In the genomic region with DNA sequence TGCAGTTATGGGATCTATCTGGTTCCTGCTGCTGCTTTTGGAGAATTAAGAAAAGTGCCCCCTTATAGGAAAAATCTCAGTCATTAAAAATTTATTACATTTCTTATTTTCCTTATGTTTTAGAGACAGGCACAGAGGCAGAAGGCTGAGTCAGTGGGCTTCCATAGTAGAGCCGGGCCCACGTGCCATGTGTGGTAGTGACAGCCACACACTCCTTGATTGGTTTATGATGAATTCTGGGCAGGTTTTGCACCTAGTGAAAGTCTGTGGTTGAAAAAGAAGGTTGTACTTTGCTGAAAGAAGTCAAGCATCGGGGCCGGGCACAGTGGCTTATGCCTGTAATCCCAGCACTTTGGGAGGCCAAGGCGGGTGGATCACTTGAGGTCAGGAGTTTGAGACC, we compare ENCODE assay signal across 31 cellular contexts.
"Had no signal": no experiment of that assay in that cellular context is flagged by ENCODE, and none has a peak within 500 bp of the region (broad histone marks: within the 10 kb centered on the region; RNA-seq: fewer than 3 reads in every experiment).

No MANE protein-coding gene starts in this region.

- DNase-seq: activated B cell treated with CpG ODN at 0.5 μM for 24 hours; activated CD4-positive, alpha-beta memory T cell treated with anti-CD3 and anti-CD28 coated beads for 36 hours; activated CD4-positive, alpha-beta T cell treated with anti-CD3 and anti-CD28 coated beads for 4 hours; activated CD4-positive, alpha-beta T cell treated with anti-CD3 and anti-CD28 coated beads, Interleukin-2, amount 10 ng/mL, durations not matched to agents 24 days and 14 days; activated CD4-positive, alpha-beta T cell treated with anti-CD3 and anti-CD28 coated beads, Interleukin-2, amount 50 U/mL, for 1 hour; activated CD4-positive, alpha-beta T cell treated with anti-CD3 and anti-CD28 coated beads, Interleukin-2, amount 50 U/mL, for 4 hours; activated CD4-positive, CD25-positive, alpha-beta regulatory T cell treated with anti-CD3 and anti-CD28 coated beads, Interleukin-2, amount 50 U/mL, for 72 hours; activated CD8-positive, alpha-beta memory T cell treated with anti-CD3 and anti-CD28 coated beads, Interleukin-2, amount 50 U/mL, for 4 hours; activated CD8-positive, alpha-beta T cell treated with anti-CD3 and anti-CD28 coated beads for 36 hours; activated effector memory CD4-positive, alpha-beta T cell treated with anti-CD3 and anti-CD28 coated beads, Interleukin-2, amount 50 U/mL, for 16 hours; activated naive CD4-positive, alpha-beta T cell treated with anti-CD3 and anti-CD28 coated beads, Interleukin-2, amount 10 ng/mL, durations not matched to agents 7 days and 5 days; activated naive CD4-positive, alpha-beta T cell treated with Interleukin-2 at 50 U/mL for 16 hours; activated naive CD8-positive, alpha-beta T cell treated with anti-CD3 and anti-CD28 coated beads, Interleukin-2, amount 10 ng/mL, durations not matched to agents 7 days and 5 days; activated naive CD8-positive, alpha-beta T cell treated with anti-CD3 and anti-CD28 coated beads, Interleukin-2, amount 50 U/mL, for 24 hours; activated T-cell treated with anti-CD3 and anti-CD28 coated beads for 4 hours; activated T-cell treated with anti-CD3 and anti-CD28 coated beads, Interleukin-2, amount 50 U/mL, for 1 hour; activated T-cell treated with anti-CD3 and anti-CD28 coated beads, Interleukin-2, amount 50 U/mL, for 4 hours; activated T-cell treated with anti-CD3 and anti-CD28 coated beads, Interleukin-2, amount 50 U/mL, for 72 hours; amygdala; anterior cingulate cortex; caudate nucleus; T-helper 1 cell; T-helper 2 cell; T-helper 9 cell had no signal

- H3K36me3 Mint-ChIP-seq: activated CD4-positive, alpha-beta memory T cell treated with anti-CD3 and anti-CD28 coated beads for 36 hours; activated naive CD4-positive, alpha-beta T cell treated with anti-CD3 and anti-CD28 coated beads, Interleukin-2, amount 10 ng/mL, durations not matched to agents 7 days and 5 days; activated naive CD4-positive, alpha-beta T cell treated with anti-CD3 and anti-CD28 coated beads, Interleukin-2, amount 50 U/mL, for 24 hours; activated naive CD8-positive, alpha-beta T cell; activated naive CD8-positive, alpha-beta T cell treated with anti-CD3 and anti-CD28 coated beads, Interleukin-2, amount 10 ng/mL, durations not matched to agents 7 days and 5 days had no signal

- H3K27ac Mint-ChIP-seq: activated B cell treated with CpG ODN at 0.5 μM for 24 hours; activated CD4-positive, alpha-beta memory T cell treated with anti-CD3 and anti-CD28 coated beads for 36 hours; activated CD4-positive, alpha-beta T cell treated with anti-CD3 and anti-CD28 coated beads, Interleukin-2, amount 10 ng/mL, durations not matched to agents 24 days and 14 days; activated CD8-positive, alpha-beta T cell treated with anti-CD3 and anti-CD28 coated beads for 36 hours; activated naive CD4-positive, alpha-beta T cell treated with anti-CD3 and anti-CD28 coated beads, Interleukin-2, amount 10 ng/mL, durations not matched to agents 7 days and 5 days; activated naive CD4-positive, alpha-beta T cell treated with anti-CD3 and anti-CD28 coated beads, Interleukin-2, amount 50 U/mL, for 24 hours; activated naive CD8-positive, alpha-beta T cell; activated naive CD8-positive, alpha-beta T cell treated with anti-CD3 and anti-CD28 coated beads, Interleukin-2, amount 10 ng/mL, durations not matched to agents 7 days and 5 days; activated naive CD8-positive, alpha-beta T cell treated with anti-CD3 and anti-CD28 coated beads, Interleukin-2, amount 50 U/mL, for 24 hours; activated T-cell treated with anti-CD3 and anti-CD28 coated beads, Interleukin-2, amount 50 U/mL, for 72 hours; activated T-helper 1 cell treated with anti-CD3 and anti-CD28 coated beads, Interleukin-12 subunit alpha, Interleukin-12 subunit beta, Interleukin-2, Interleukin-4 antibody, amounts not matched to agents 30 ng/mL and 10 ng/mL and 1 ng/mL, durations not matched to agents 14 hours and 24 hours and 36 hours; activated T-helper 17 cell treated with anti-CD3 and anti-CD28 coated beads, Interleukin-2, amount 50 U/mL, for 72 hours; brain; T-helper 1 cell treated with Interleukin-12 subunit alpha and Interleukin-12 subunit beta and Interleukin-4 antibody, amounts not matched to agents 30 μg/mL and 1 μg/mL, for 36 hours; T-helper 2 cell treated with Interferon-gamma antibody and Interleukin-4, amounts not matched to agents 5 μg/mL and 100 μg/mL, for 36 hours had no signal

- ATAC-seq: activated CD8-positive, alpha-beta T cell treated with anti-CD3 and anti-CD28 coated beads for 36 hours; activated naive CD8-positive, alpha-beta T cell treated with anti-CD3 and anti-CD28 coated beads, Interleukin-2, amount 50 U/mL, for 24 hours; activated T-cell treated with anti-CD3 and anti-CD28 coated beads, Interleukin-2, amount 50 U/mL, for 4 hours; activated T-cell treated with anti-CD3 and anti-CD28 coated beads, Interleukin-2, amount 50 U/mL, for 72 hours; activated T-helper 17 cell treated with anti-CD3 and anti-CD28 coated beads, Interleukin-2, amount 50 U/mL, for 72 hours had no signal

- H3K4me3 Mint-ChIP-seq: activated B cell treated with CpG ODN at 0.5 μM for 24 hours; activated CD4-positive, alpha-beta memory T cell treated with anti-CD3 and anti-CD28 coated beads for 36 hours; activated CD4-positive, alpha-beta T cell treated with anti-CD3 and anti-CD28 coated beads, Interleukin-2, amount 10 ng/mL, durations not matched to agents 24 days and 14 days; activated CD8-positive, alpha-beta T cell treated with anti-CD3 and anti-CD28 coated beads for 36 hours; activated naive CD4-positive, alpha-beta T cell treated with anti-CD3 and anti-CD28 coated beads, Interleukin-2, amount 10 ng/mL, durations not matched to agents 7 days and 5 days; activated naive CD4-positive, alpha-beta T cell treated with anti-CD3 and anti-CD28 coated beads, Interleukin-2, amount 50 U/mL, for 24 hours; activated naive CD8-positive, alpha-beta T cell; activated naive CD8-positive, alpha-beta T cell treated with anti-CD3 and anti-CD28 coated beads, Interleukin-2, amount 10 ng/mL, durations not matched to agents 7 days and 5 days; activated naive CD8-positive, alpha-beta T cell treated with anti-CD3 and anti-CD28 coated beads, Interleukin-2, amount 50 U/mL, for 24 hours; activated T-cell treated with anti-CD3 and anti-CD28 coated beads, Interleukin-2, amount 50 U/mL, for 4 hours; activated T-cell treated with anti-CD3 and anti-CD28 coated beads, Interleukin-2, amount 50 U/mL, for 72 hours; activated T-helper 1 cell treated with anti-CD3 and anti-CD28 coated beads, Interleukin-12 subunit alpha, Interleukin-12 subunit beta, Interleukin-2, Interleukin-4 antibody, amounts not matched to agents 30 ng/mL and 10 ng/mL and 1 ng/mL, durations not matched to agents 14 hours and 24 hours and 36 hours; activated T-helper 17 cell treated with anti-CD3 and anti-CD28 coated beads, Interleukin-2, amount 50 U/mL, for 72 hours; brain; T-helper 1 cell treated with Interleukin-12 subunit alpha and Interleukin-12 subunit beta and Interleukin-4 antibody, amounts not matched to agents 30 μg/mL and 1 μg/mL, for 36 hours; T-helper 2 cell treated with Interferon-gamma antibody and Interleukin-4, amounts not matched to agents 5 μg/mL and 100 μg/mL, for 36 hours had no signal

- H3K9me3 Mint-ChIP-seq: activated CD4-positive, alpha-beta memory T cell treated with anti-CD3 and anti-CD28 coated beads for 36 hours; activated CD4-positive, alpha-beta T cell treated with anti-CD3 and anti-CD28 coated beads, Interleukin-2, amount 10 ng/mL, durations not matched to agents 24 days and 14 days; activated CD8-positive, alpha-beta T cell treated with anti-CD3 and anti-CD28 coated beads for 36 hours; activated naive CD4-positive, alpha-beta T cell treated with anti-CD3 and anti-CD28 coated beads, Interleukin-2, amount 10 ng/mL, durations not matched to agents 7 days and 5 days; activated naive CD4-positive, alpha-beta T cell treated with anti-CD3 and anti-CD28 coated beads, Interleukin-2, amount 50 U/mL, for 24 hours; activated naive CD8-positive, alpha-beta T cell treated with anti-CD3 and anti-CD28 coated beads, Interleukin-2, amount 10 ng/mL, durations not matched to agents 7 days and 5 days; activated naive CD8-positive, alpha-beta T cell treated with anti-CD3 and anti-CD28 coated beads, Interleukin-2, amount 50 U/mL, for 24 hours; activated T-cell treated with anti-CD3 and anti-CD28 coated beads, Interleukin-2, amount 50 U/mL, for 4 hours; activated T-cell treated with anti-CD3 and anti-CD28 coated beads, Interleukin-2, amount 50 U/mL, for 72 hours; activated T-helper 1 cell treated with anti-CD3 and anti-CD28 coated beads, Interleukin-12 subunit alpha, Interleukin-12 subunit beta, Interleukin-2, Interleukin-4 antibody, amounts not matched to agents 30 ng/mL and 10 ng/mL and 1 ng/mL, durations not matched to agents 14 hours and 24 hours and 36 hours; activated T-helper 17 cell treated with anti-CD3 and anti-CD28 coated beads, Interleukin-2, amount 50 U/mL, for 72 hours; T-helper 1 cell treated with Interleukin-12 subunit alpha and Interleukin-12 subunit beta and Interleukin-4 antibody, amounts not matched to agents 30 μg/mL and 1 μg/mL, for 36 hours; T-helper 2 cell treated with Interferon-gamma antibody and Interleukin-4, amounts not matched to agents 5 μg/mL and 100 μg/mL, for 36 hours had no signal

- H3K4me1 Mint-ChIP-seq: activated CD4-positive, alpha-beta T cell treated with anti-CD3 and anti-CD28 coated beads, Interleukin-2, amount 10 ng/mL, durations not matched to agents 24 days and 14 days; activated naive CD4-positive, alpha-beta T cell treated with anti-CD3 and anti-CD28 coated beads, Interleukin-2, amount 10 ng/mL, durations not matched to agents 7 days and 5 days; activated naive CD4-positive, alpha-beta T cell treated with anti-CD3 and anti-CD28 coated beads, Interleukin-2, amount 50 U/mL, for 24 hours; activated naive CD8-positive, alpha-beta T cell treated with anti-CD3 and anti-CD28 coated beads, Interleukin-2, amount 10 ng/mL, durations not matched to agents 7 days and 5 days; activated naive CD8-positive, alpha-beta T cell treated with anti-CD3 and anti-CD28 coated beads, Interleukin-2, amount 50 U/mL, for 24 hours; activated T-helper 17 cell treated with anti-CD3 and anti-CD28 coated beads, Interleukin-2, amount 50 U/mL, for 72 hours had no signal

- H3K27me3 Mint-ChIP-seq: activated B cell treated with CpG ODN at 0.5 μM for 24 hours; activated CD4-positive, alpha-beta memory T cell treated with anti-CD3 and anti-CD28 coated beads for 36 hours; activated CD4-positive, alpha-beta T cell treated with anti-CD3 and anti-CD28 coated beads, Interleukin-2, amount 10 ng/mL, durations not matched to agents 24 days and 14 days; activated CD8-positive, alpha-beta T cell treated with anti-CD3 and anti-CD28 coated beads for 36 hours; activated naive CD4-positive, alpha-beta T cell treated with anti-CD3 and anti-CD28 coated beads, Interleukin-2, amount 10 ng/mL, durations not matched to agents 7 days and 5 days; activated naive CD8-positive, alpha-beta T cell; activated naive CD8-positive, alpha-beta T cell treated with anti-CD3 and anti-CD28 coated beads, Interleukin-2, amount 10 ng/mL, durations not matched to agents 7 days and 5 days; activated naive CD8-positive, alpha-beta T cell treated with anti-CD3 and anti-CD28 coated beads, Interleukin-2, amount 50 U/mL, for 24 hours had no signal
